In genomic region chr6:22435151-22435550, GRCh38 we compare ENCODE assay signal across 19 cellular contexts.
DNase-seq lines count a peak whose midpoint lies in the region; ATAC-seq, FAIRE-seq and TF ChIP-seq lines count a peak whose summit lies in the region.
"Had no signal": no experiment of that assay in that cellular context is flagged by ENCODE, and none has a peak within 500 bp of the region (broad histone marks: within the 10 kb centered on the region; RNA-seq: fewer than 3 reads in every experiment).

No MANE protein-coding gene starts in this region.

- no peak for FAIRE-seq in bronchial epithelial cell (lab: Jason Lieb, UNC)
- FAIRE-seq: GM12892, GM19239, H1 had no signal

- TF ChIP-seq CTCF in WERI-Rb-1 (IDR thresholded peaks at IDR 0.05; ENCODE audit: low read depth, low read length) (no peak), bronchial epithelial cell (IDR thresholded peaks at IDR 0.05; ENCODE audit: insufficient read depth, low read length, severe bottlenecking) (no peak)

- no peak overlapping the region for H3K4me3 ChIP-seq in WERI-Rb-1 (ENCODE audit: low read depth, low read length)
- no peak overlapping the region for H3K4me3 ChIP-seq in bronchial epithelial cell (ENCODE audit: low read depth, low read length)
- H3K4me3 ChIP-seq: GM23248 had no signal

- H3K36me3 ChIP-seq in WERI-Rb-1 = no peaks in the 10 kb centered on the region
- no peaks in the 10 kb centered on the region for H3K36me3 ChIP-seq in bronchial epithelial cell (ENCODE audit: control insufficient read depth, insufficient read depth, low read length)

- DNase-seq in WERI-Rb-1 (peak; percentile 24), bronchial epithelial cell (ENCODE audit: low read depth) (peak; percentile 75), NCI-H2171 treated with DMSO at 0.1 percent for 48 hours (lab: John Stamatoyannopoulos, UW) (no peak), pons (ENCODE audit: low spot score) (no peak), NAMALWA (ENCODE audit: low spot score) (no peak)
- DNase-seq: C1 segment of cervical spinal cord; Calu3; CD4-positive, alpha-beta memory T cell; COR-L47; DMS53; DMS79 treated with DMSO at 0.1 percent for 48 hours; GF-D8; GM23248; H7; HCEC 1CT had no signal

- H3K9me3 ChIP-seq in WERI-Rb-1 (ENCODE audit: severe bottlenecking) = peaks cover 4% of the 10 kb centered on the region

- ATAC-seq in esophagus mucosa = peak; percentile 57

- no peak overlapping the region for H3K27ac ChIP-seq in WERI-Rb-1
- H3K27ac ChIP-seq: GM23248 had no signal

- no peaks in the 10 kb centered on the region for H3K27me3 ChIP-seq in WERI-Rb-1 (ENCODE audit: insufficient read depth, low read depth, severe bottlenecking)
- no peaks in the 10 kb centered on the region for H3K27me3 ChIP-seq in bronchial epithelial cell (ENCODE audit: control insufficient read depth, insufficient read depth, low read length)

Comparison
In these comparisons a context has a peak if more than half of its experiments do, and no peak if none do; other contexts are left out.
1. DNase-seq: peak in WERI-Rb-1 (single experiment) and bronchial epithelial cell (single experiment); none in NCI-H2171 treated with DMSO at 0.1 percent for 48 hours (single experiment), pons (single experiment) and NAMALWA (single experiment).